Comparison of ENCODE assay signal across 9 cellular contexts in the genomic region with DNA sequence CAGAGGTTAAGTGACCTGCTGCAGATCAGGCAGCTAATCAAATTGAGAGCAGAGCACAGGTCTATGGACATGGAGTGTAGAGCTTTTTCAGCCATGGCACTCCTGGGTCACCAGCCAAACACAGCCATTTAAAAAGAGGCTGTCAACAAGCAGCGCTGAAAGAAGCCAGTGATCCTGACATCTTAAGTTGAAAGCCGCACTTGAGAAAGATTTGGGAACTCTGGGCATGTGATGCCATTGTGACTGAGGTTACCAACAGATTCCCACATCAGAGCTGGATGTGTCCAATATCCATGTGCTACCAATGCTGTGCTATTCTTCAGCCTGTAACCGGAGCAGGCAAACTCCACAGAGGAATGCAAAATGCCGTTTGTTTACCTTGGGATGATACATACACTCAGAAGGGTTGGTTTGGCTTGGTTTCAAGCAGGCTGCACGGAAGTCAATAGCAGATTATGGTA. TPM values are rescaled to one million over a fixed set of nuclear protein-coding genes. Genes with fewer than 3 reads are reported as not detected.
DNase-seq lines count a peak whose midpoint lies in the region; TF ChIP-seq lines count a peak whose summit lies in the region.
"Had no signal": no experiment of that assay in that cellular context is flagged by ENCODE, and none has a peak within 500 bp of the region (broad histone marks: within the 10 kb centered on the region; RNA-seq: fewer than 3 reads in every experiment).

No MANE protein-coding gene starts in this region.

- peak overlapping the region; percentile 87 for H3K27ac Mint-ChIP-seq in MCF 10A (ENCODE audit: low read depth, unreplicated experiment)
- H3K27ac Mint-ChIP-seq: naive B cell had no signal

- peak; percentile 77 for DNase-seq in ACHN
- peak; percentile 91 for DNase-seq in M059J (ENCODE audit: low read depth)
- peak; percentile 97 for DNase-seq in MCF 10A (ENCODE audit: unreplicated experiment)
- DNase-seq in stimulated activated CD4-positive, alpha-beta T cell treated with anti-CD3 and anti-CD28 coated beads, Interleukin-4, amount 100 ng/mL, for 1 hour, result no peak
- no peak for DNase-seq in stimulated activated CD8-positive, alpha-beta memory T cell treated with anti-CD3 and anti-CD28 coated beads, Interleukin-4, amount 100 ng/mL, for 48 hours
- no peak for DNase-seq in NCI-H1694 treated with DMSO at 0.1 percent for 48 hours (lab: John Stamatoyannopoulos, UW)
- no peak for DNase-seq in occipital lobe (lab: John Stamatoyannopoulos, UW)
- DNase-seq: naive B cell had no signal

- H3K4me1 Mint-ChIP-seq in MCF 10A (ENCODE audit: insufficient read depth, unreplicated experiment), result peaks cover 40% of the 10 kb centered on the region
- H3K4me1 Mint-ChIP-seq: naive B cell had no signal

- no peaks in the 10 kb centered on the region for H3K27me3 Mint-ChIP-seq in MCF 10A (ENCODE audit: insufficient read depth, unreplicated experiment)

- H3K9me3 Mint-ChIP-seq in MCF 10A (ENCODE audit: unreplicated experiment), result no peaks in the 10 kb centered on the region
- H3K9me3 Mint-ChIP-seq: naive B cell had no signal

- no peaks in the 10 kb centered on the region for H3K27me3 ChIP-seq in layer of hippocampus (ENCODE audit: control insufficient read depth, insufficient read depth, low read length)

- H3K27ac ChIP-seq in layer of hippocampus (ENCODE audit: low read depth, low read length), result peak overlapping the region; percentile 9

- in situ Hi-C loops in ACHN (cut with HindIII; ENCODE audit: low pct_ligation_motif_present, low pct_unique_long_range_greater_than_20kb, low sequenced_read_pairs), result no loop called here

- no TSS peak for BruUV-seq in MCF 10A (replicated peaks; lab: Mats Ljungman, UMichigan)

- CTCF ChIA-PET in MCF 10A (lab: Yijun Ruan, JAX), result interaction anchor here (0.9 to 3.3 kb wide), 9 partner anchors 7 to 166 kb away, joined by 3 to 12 read pairs (median 4); no protein-coding TSS in a partner anchor

- intact Hi-C loops in MCF 10A (cut with micrococcal nuclease), result loop anchor here (5.0 kb wide), 1 partner anchor 53 kb away; no protein-coding TSS in a partner anchor

- peak overlapping the region; percentile 55 for H3K4me3 Mint-ChIP-seq in MCF 10A (ENCODE audit: unreplicated experiment)
- H3K4me3 Mint-ChIP-seq: naive B cell had no signal

- H3K36me3 Mint-ChIP-seq in MCF 10A (ENCODE audit: insufficient read depth, unreplicated experiment), result no peaks in the 10 kb centered on the region
- H3K36me3 Mint-ChIP-seq: naive B cell had no signal

- no peak for TF ChIP-seq CTCF in MCF 10A (IDR thresholded peaks at IDR 0.05; ENCODE audit: unreplicated experiment)

- POLR2A ChIA-PET in MCF 10A (lab: Yijun Ruan, JAX), result interaction anchor here (0.7 to 4.3 kb wide), 16 partner anchors 10 to 188 kb away, joined by 3 to 33 read pairs (median 5); no protein-coding TSS in a partner anchor

RNA-seq across cellular contexts. Expression of a gene that starts 56.2 kb away (rescaled TPM):
- 1.4 and 5.8 TPM in 2 replicates for total RNA-seq in M059J (2014; rRNA removed; shearing (Covaris generic))
- total RNA-seq in MCF 10A (2022) (94.5 and 105 TPM in 2 replicates), occipital lobe (103 TPM)

Comparison
In these comparisons a context has a peak if more than half of its experiments do, and no peak if none do; other contexts are left out.
1. DNase-seq: peak in ACHN (single experiment), M059J (single experiment) and MCF 10A (single experiment); none in stimulated activated CD4-positive, alpha-beta T cell treated with anti-CD3 and anti-CD28 coated beads, Interleukin-4, amount 100 ng/mL, for 1 hour (single experiment), stimulated activated CD8-positive, alpha-beta memory T cell treated with anti-CD3 and anti-CD28 coated beads, Interleukin-4, amount 100 ng/mL, for 48 hours (single experiment), NCI-H1694 treated with DMSO at 0.1 percent for 48 hours (single experiment) and occipital lobe (single experiment).
2. RNA of a gene that starts 56.2 kb away (total RNA-seq): 103 TPM in occipital lobe (single experiment) and 94.5 to 105 TPM in MCF 10A; 1.4 to 5.8 TPM in M059J; every median in the first group is over 10 times any median in the second.